8 cellular contexts compared by ENCODE assay signal in the genomic region with DNA sequence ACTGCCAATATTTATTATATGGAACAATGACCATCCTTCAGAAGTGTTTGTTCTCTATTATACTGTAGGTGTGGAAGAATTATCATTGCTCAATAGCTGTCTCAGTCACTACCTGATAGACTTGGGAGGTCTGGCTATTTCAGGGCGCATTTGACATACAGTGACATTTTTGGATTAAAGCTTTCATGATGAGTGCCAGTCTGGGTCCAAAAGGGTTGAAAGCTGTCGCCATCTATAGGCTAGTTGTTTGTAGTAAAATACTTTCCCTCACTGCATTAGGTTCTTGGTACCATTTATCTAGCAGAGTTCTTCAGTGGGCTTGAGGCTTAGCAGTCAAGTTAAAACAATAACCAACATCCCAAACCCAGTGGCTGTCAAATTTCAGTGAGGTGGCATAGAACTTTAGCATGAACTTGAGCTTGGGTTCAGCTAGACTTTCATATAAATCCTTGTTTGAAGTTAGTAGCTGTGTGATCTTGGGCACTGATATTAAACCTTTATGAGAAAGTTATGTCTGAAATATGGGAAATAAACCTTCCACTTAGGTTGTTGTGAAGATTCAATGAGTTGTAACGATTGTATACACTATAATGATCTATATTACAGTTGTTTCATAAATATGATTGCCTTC.
DNase-seq lines count a peak whose midpoint lies in the region; ATAC-seq, FAIRE-seq and TF ChIP-seq lines count a peak whose summit lies in the region.

No MANE protein-coding gene starts in this region.

- H3K36me3 Mint-ChIP-seq in astrocyte (ENCODE audit: low read depth, unreplicated experiment), result peaks cover 4% of the 10 kb centered on the region

- H3K27ac Mint-ChIP-seq in astrocyte (ENCODE audit: unreplicated experiment), result no peak overlapping the region

- no peak overlapping the region for H3K4me3 Mint-ChIP-seq in astrocyte (ENCODE audit: unreplicated experiment)

- peaks cover 53% of the 10 kb centered on the region for H3K4me1 Mint-ChIP-seq in astrocyte (ENCODE audit: low read depth, unreplicated experiment)

- 43 to 45% methylated on average over 3 of the region's 3 CpGs for WGBS in lung, 2 donors

- H3K4me3 ChIP-seq in KMS-11 (IDR thresholded peaks at IDR 0.05; ENCODE audit: insufficient read depth, low read depth, low read length) (no peak overlapping the region), astrocyte (ENCODE audit: insufficient read depth, low read depth, low read length) (no peak overlapping the region), lung (no peak overlapping the region)

- H3K27me3 ChIP-seq in KMS-11 (ENCODE audit: insufficient read depth, low read depth), result no peaks in the 10 kb centered on the region
- H3K27me3 ChIP-seq in astrocyte (ENCODE audit: insufficient read depth, low read length), result no peaks in the 10 kb centered on the region
- H3K27me3 ChIP-seq in lung (ENCODE audit: control insufficient read depth, insufficient read depth), result no peaks in the 10 kb centered on the region

- H3K9ac ChIP-seq in KMS-11, result no peak overlapping the region
- no peak overlapping the region for H3K9ac ChIP-seq in astrocyte (ENCODE audit: low read length)

- intact Hi-C loops in posterior vena cava (cut with DNase I), result no loop called here

- H3K36me3 ChIP-seq in KMS-11 (ENCODE audit: insufficient read depth), result no peaks in the 10 kb centered on the region
- no peaks in the 10 kb centered on the region for H3K36me3 ChIP-seq in astrocyte (ENCODE audit: insufficient read depth, low read length)
- H3K36me3 ChIP-seq in lung (ENCODE audit: control insufficient read depth in 2 of 2, insufficient read depth in 2 of 2, low read length in 2 of 2), result no peaks in the 10 kb centered on the region

- no peaks in the 10 kb centered on the region for H3K27me3 Mint-ChIP-seq in astrocyte (ENCODE audit: low read depth, unreplicated experiment)

- H3K27ac ChIP-seq in C4-2B (no peak overlapping the region), KMS-11 (no peak overlapping the region), astrocyte (ENCODE audit: low read depth, low read length) (no peak overlapping the region), lung (ENCODE audit: low read depth in 1 of 2, low read length in 1 of 2) (no peak overlapping the region)

- peak; percentile 83 for TF ChIP-seq CTCF in C4-2B (conservative IDR thresholded peaks at IDR 0.05)
- peak; percentile 68 for TF ChIP-seq CTCF in KMS-11 (conservative IDR thresholded peaks at IDR 0.05; ENCODE audit: low read depth, low read length)
- peak; percentile 51 for TF ChIP-seq CTCF in astrocyte (IDR thresholded peaks at IDR 0.05; ENCODE audit: insufficient read depth, low read depth, low read length)
- TF ChIP-seq CTCF in lung (IDR thresholded peaks at IDR 0.05; ENCODE audit: control extremely low read depth, extremely low read depth), result no peak

- H3K4me1 ChIP-seq in KMS-11 (ENCODE audit: low read depth, poor library complexity, severe bottlenecking) (peaks cover 34% of the 10 kb centered on the region), astrocyte (ENCODE audit: insufficient read depth, low read length) (peaks cover 34% of the 10 kb centered on the region), lung (ENCODE audit: control insufficient read depth in 2 of 2, insufficient read depth in 2 of 2, low read length in 2 of 2) (peaks cover 0 to 1% of the 10 kb centered on the region in 2 donors)

- H4K20me1 ChIP-seq in KMS-11 (ENCODE audit: insufficient read depth), result no peaks in the 10 kb centered on the region
- no peaks in the 10 kb centered on the region for H4K20me1 ChIP-seq in astrocyte (ENCODE audit: insufficient read depth, low read length)

- peak; percentile 37 for FAIRE-seq in astrocyte (lab: Jason Lieb, UNC)

- peaks cover 6% of the 10 kb centered on the region for H3K9me3 Mint-ChIP-seq in astrocyte (ENCODE audit: unreplicated experiment)

- H3K4me2 ChIP-seq in KMS-11 (peak overlapping the region; percentile 12), astrocyte (ENCODE audit: low read length) (no peak overlapping the region)

- H2AFZ ChIP-seq in KMS-11 (ENCODE audit: low read depth) (no peak overlapping the region), astrocyte (ENCODE audit: low read depth, low read length) (no peak overlapping the region)

- no peaks in the 10 kb centered on the region for H3K79me2 ChIP-seq in KMS-11 (ENCODE audit: insufficient read depth, low read depth)
- no peaks in the 10 kb centered on the region for H3K79me2 ChIP-seq in astrocyte (ENCODE audit: insufficient read depth, low read length)

- ATAC-seq in GM18517 (IDR thresholded peaks at IDR 0.05; ENCODE audit: unreplicated experiment), result peak; percentile 70
- peak; percentile 11 for ATAC-seq in lung (ENCODE audit: insufficient read depth, low FRiP score)

- DNase-seq in astrocyte (ENCODE audit: low read depth) (no peak), lung (ENCODE audit: low spot score) (no peak), HK-2 (ENCODE audit: unreplicated experiment) (no peak), posterior vena cava (ENCODE audit: low spot score) (no peak)
- DNase-seq in effector CD8-positive, alpha-beta T cell (lab: John Stamatoyannopoulos, UW), result no peak

- H3K9me3 ChIP-seq in astrocyte (ENCODE audit: insufficient read depth, low read depth, low read length) (no peaks in the 10 kb centered on the region), lung (ENCODE audit: control insufficient read depth in 2 of 2, insufficient read depth in 1 of 2, low read length in 1 of 2) (no peaks in the 10 kb centered on the region)
